In genomic region chr1:115118086-115118485, GRCh38 we compare ENCODE assay signal across 19 cellular contexts. TPM values are rescaled to one million over a fixed set of nuclear protein-coding genes. Genes with fewer than 3 reads are reported as not detected.
DNase-seq lines count a peak whose midpoint lies in the region; ATAC-seq and TF ChIP-seq lines count a peak whose summit lies in the region.
"Had no signal": no experiment of that assay in that cellular context is flagged by ENCODE, and none has a peak within 500 bp of the region (broad histone marks: within the 10 kb centered on the region; RNA-seq: fewer than 3 reads in every experiment).

No MANE protein-coding gene starts in this region.

- H4K12ac ChIP-seq in trophoblast cell (ENCODE audit: low read depth, low read length), result no peak overlapping the region

- CTCF ChIA-PET in HCT116 (lab: Charles Lee), result no interaction called here

- no peak overlapping the region for H3K27ac Mint-ChIP-seq in activated naive CD4-positive, alpha-beta T cell treated with anti-CD3 and anti-CD28 coated beads, Interleukin-2, amount 50 U/mL, for 72 hours

- TF ChIP-seq RAD21 in HCT116 (IDR thresholded peaks at IDR 0.05; ENCODE audit: low read depth), result no peak

- no TSS peak for BruUV-seq in HCT116 (replicated peaks; lab: Mats Ljungman, UMichigan)

- H3K4me3 ChIP-seq in BLaER1 (no peak overlapping the region), HCT116 (replicated peaks in 1 of 2; ENCODE audit: low read depth in 1 of 2, low read length in 2 of 2) (no peak overlapping the region), epithelial cell of esophagus (ENCODE audit: low read length) (no peak overlapping the region), trophoblast cell (ENCODE audit: low read depth, low read length) (no peak overlapping the region)
- H3K4me3 ChIP-seq: SK-N-MC had no signal

- RAD21 ChIA-PET in HCT116 (lab: Charles Lee; ENCODE audit: low non-redundant PET in 1 of 2, low total read pairs in 2 of 2, uncharacterized antibody in 2 of 2, unreplicated experiment in 2 of 2), result no interaction called here

- H2AK5ac ChIP-seq in trophoblast cell (ENCODE audit: low read length), result no peak overlapping the region

- H3K36me3 Mint-ChIP-seq in activated naive CD4-positive, alpha-beta T cell treated with anti-CD3 and anti-CD28 coated beads, Interleukin-2, amount 50 U/mL, for 72 hours, result peaks cover 10 to 29% of the 10 kb centered on the region in 2 donors

- H4K8ac ChIP-seq in trophoblast cell (ENCODE audit: low read depth, low read length), result no peak overlapping the region

- no peak overlapping the region for H2BK5ac ChIP-seq in trophoblast cell (ENCODE audit: low read depth, low read length, poor library complexity)

- no peak for TF ChIP-seq CTCF in HCT116 (IDR thresholded peaks at IDR 0.05 in 2 of 3, conservative IDR thresholded peaks at IDR 0.05 in 1 of 3; ENCODE audit: borderline replicate concordance in 1 of 3, insufficient read depth in 1 of 3, low read depth in 2 of 3, low read length in 2 of 3)
- TF ChIP-seq CTCF in epithelial cell of esophagus (IDR thresholded peaks at IDR 0.05; ENCODE audit: insufficient read depth, low read depth, low read length, missing control alignments), result no peak

- peaks cover 12% of the 10 kb centered on the region for H3K79me1 ChIP-seq in trophoblast cell (ENCODE audit: low read length)

- H3K4me2 ChIP-seq in BLaER1 (peak overlapping the region; percentile 23; the same call in 1 of the 2 replicates), HCT116 (ENCODE audit: low read length) (no peak overlapping the region), trophoblast cell (ENCODE audit: low read length) (no peak overlapping the region)
- H3K4me2 ChIP-seq: KMS-11 had no signal

- H3K9me3 ChIP-seq in BLaER1 (peaks cover 45% of the 10 kb centered on the region), HCT116 (ENCODE audit: control insufficient read depth in 1 of 2, insufficient read depth in 1 of 2, low read depth in 1 of 2, low read length in 2 of 2) (0 out of 4 replicates have a peak, but pooled peaks cover 0 to 4% of the 10 kb centered on the region in 2 experiments), trophoblast cell (ENCODE audit: insufficient read depth, low read depth, low read length) (peaks cover 5% of the 10 kb centered on the region)

- H3K9me2 ChIP-seq in HCT116 (ENCODE audit: insufficient read depth), result no peaks in the 10 kb centered on the region

- no peak overlapping the region for H3K4ac ChIP-seq in trophoblast cell (ENCODE audit: low read depth, low read length)

- H3K27me3 ChIP-seq in BLaER1, result no peaks in the 10 kb centered on the region
- no peaks in the 10 kb centered on the region for H3K27me3 ChIP-seq in HCT116 (ENCODE audit: insufficient read depth, low read length)
- H3K27me3 ChIP-seq in trophoblast cell (ENCODE audit: insufficient read depth, low read length), result no peaks in the 10 kb centered on the region

- no peak overlapping the region for H4K91ac ChIP-seq in trophoblast cell (ENCODE audit: low read depth, low read length)

- H2BK12ac ChIP-seq in trophoblast cell (ENCODE audit: low read length), result no peak overlapping the region

- ATAC-seq in HCT116 (no peak), GM19455 (IDR thresholded peaks at IDR 0.05; ENCODE audit: unreplicated experiment) (no peak)
- ATAC-seq in activated naive CD4-positive, alpha-beta T cell treated with anti-CD3 and anti-CD28 coated beads, Interleukin-2, amount 50 U/mL, for 72 hours, result no peak

- no peak for TF ChIP-seq POLR2A in HCT116 (IDR thresholded peaks at IDR 0.05; ENCODE audit: borderline replicate concordance, extremely low read depth, insufficient read depth, insufficient read length)

- intact Hi-C loops in HCT116 (cut with micrococcal nuclease), result loop anchor here (10.0 kb wide), 1 partner anchor 1143 kb away; the partner anchor contains the start of gene OLFML3

- H3K23ac ChIP-seq in trophoblast cell (ENCODE audit: low read length), result no peak overlapping the region

- H3K18ac ChIP-seq in trophoblast cell (ENCODE audit: low read length), result no peak overlapping the region

- H4K20me1 ChIP-seq in BLaER1, result no peaks in the 10 kb centered on the region
- H4K20me1 ChIP-seq in HCT116 (ENCODE audit: insufficient read depth), result no peaks in the 10 kb centered on the region

- DNase-seq in HCT116 (ENCODE audit: low read depth, low spot score) (no peak), epithelial cell of esophagus (ENCODE audit: low read depth) (peak; percentile 42), trophoblast cell (peak; percentile 81 to 86), NCI-H1105 (lab: John Stamatoyannopoulos, UW) (no peak)
- DNase-seq in activated naive CD4-positive, alpha-beta T cell treated with anti-CD3 and anti-CD28 coated beads, Interleukin-2, amount 50 U/mL, for 72 hours (ENCODE audit: low spot score in 2 of 2), result no peak
- no peak for DNase-seq in activated effector memory CD4-positive, alpha-beta T cell treated with Interleukin-2 at 50 U/mL for 16 hours
- DNase-seq: DND-41, GOT3, NCI-H1105 treated with DMSO at 0.1 percent for 48 hours, NCI-H2081, NCI-H2171, NCI-H345, NCI-H524, NCI-H82, Right ventricle myocardium superior had no signal

- H3K4me1 ChIP-seq in BLaER1, result peaks cover 30% of the 10 kb centered on the region
- H3K4me1 ChIP-seq in HCT116 (ENCODE audit: control insufficient read depth in 1 of 2, insufficient read depth in 2 of 2, low read length in 2 of 2), result peaks cover 12 to 31% of the 10 kb centered on the region in 2 experiments; a peak in 3 of 4 replicates
- H3K4me1 ChIP-seq in trophoblast cell (ENCODE audit: control insufficient read depth in 1 of 2, insufficient read depth in 2 of 2, low read length in 2 of 2), result peaks cover 9 to 23% of the 10 kb centered on the region in 2 experiments

- H3K79me2 ChIP-seq in HCT116 (ENCODE audit: insufficient read depth, low read length) (no peaks in the 10 kb centered on the region), trophoblast cell (ENCODE audit: control insufficient read depth, insufficient read depth, low read length, poor library complexity) (no peaks in the 10 kb centered on the region)

- H2BK120ac ChIP-seq in trophoblast cell (ENCODE audit: insufficient read depth, low read length, poor library complexity), result no peak overlapping the region

- H3K9ac ChIP-seq in BLaER1 (no peak overlapping the region), HCT116 (ENCODE audit: low read length) (no peak overlapping the region), trophoblast cell (ENCODE audit: low read length) (no peak overlapping the region)
- H3K9ac ChIP-seq: KMS-11 had no signal

- peaks cover 17 to 19% of the 10 kb centered on the region in 2 donors for H3K9me3 Mint-ChIP-seq in activated naive CD4-positive, alpha-beta T cell treated with anti-CD3 and anti-CD28 coated beads, Interleukin-2, amount 50 U/mL, for 72 hours

- no peaks in the 10 kb centered on the region for H3K36me3 ChIP-seq in BLaER1
- H3K36me3 ChIP-seq in HCT116 (ENCODE audit: control insufficient read depth in 1 of 2, insufficient read depth in 2 of 2, low read length in 2 of 2), result no peaks in the 10 kb centered on the region
- H3K36me3 ChIP-seq in trophoblast cell (ENCODE audit: control insufficient read depth in 1 of 2, insufficient read depth in 2 of 2, low read length in 2 of 2), result no peaks in the 10 kb centered on the region

- POLR2A ChIA-PET in HCT116 (lab: Charles Lee), result no interaction called here

- H3K27ac ChIP-seq in BLaER1 (no peak overlapping the region), HCT116 (ENCODE audit: low read depth, low read length) (no peak overlapping the region), trophoblast cell (ENCODE audit: low read depth, low read length) (peak overlapping the region; percentile 1)
- H3K27ac ChIP-seq: KMS-11, SK-N-MC had no signal

- H2AFZ ChIP-seq in HCT116 (ENCODE audit: low read depth, low read length, poor library complexity, severe bottlenecking) (no peak overlapping the region), trophoblast cell (ENCODE audit: insufficient read depth, low read length, poor library complexity) (no peak overlapping the region)

- H3K14ac ChIP-seq in trophoblast cell (ENCODE audit: low read length), result no peak overlapping the region

TF ChIP-seq in HCT116, 20 proteins besides CTCF, POLR2A, EP300 and RAD21:
- peak; percentile 24; the same call in 1 of the 2 replicates for TF ChIP-seq SRF (IDR thresholded peaks at IDR 0.05; ENCODE audit: low read depth)
- TF ChIP-seq EGR1 (IDR thresholded peaks at IDR 0.05; ENCODE audit: low read depth), result no peak

RNA-seq across cellular contexts. Expression of gene TSPAN2, which starts 28.8 kb away (rescaled TPM):
- 0.98 TPM for total RNA-seq in HCT116 (2021; ENCODE audit: unreplicated experiment)
- 0.15 and 0.69 TPM in 2 replicates for polyA plus RNA-seq in HCT116 (2012)
- polyA plus RNA-seq in trophoblast cell (2013), result 18.9 and 20.8 TPM in 2 replicates
- total RNA-seq in activated naive CD4-positive, alpha-beta T cell treated with anti-CD3 and anti-CD28 coated beads, Interleukin-2, amount 50 U/mL, for 72 hours, result 1 to 10 TPM in 1 of 2 donors, under 1 TPM in 1; 0.43 to 1.0 TPM

Comparison
In these comparisons a context has a peak if more than half of its experiments do, and no peak if none do; other contexts are left out.
1. DNase-seq: peak in epithelial cell of esophagus (single experiment) and trophoblast cell (2 of 2); none in HCT116 (single experiment), activated naive CD4-positive, alpha-beta T cell treated with anti-CD3 and anti-CD28 coated beads, Interleukin-2, amount 50 U/mL, for 72 hours (0 of 2), NCI-H1105 (single experiment) and activated effector memory CD4-positive, alpha-beta T cell treated with Interleukin-2 at 50 U/mL for 16 hours (single experiment).